In the genomic region with DNA sequence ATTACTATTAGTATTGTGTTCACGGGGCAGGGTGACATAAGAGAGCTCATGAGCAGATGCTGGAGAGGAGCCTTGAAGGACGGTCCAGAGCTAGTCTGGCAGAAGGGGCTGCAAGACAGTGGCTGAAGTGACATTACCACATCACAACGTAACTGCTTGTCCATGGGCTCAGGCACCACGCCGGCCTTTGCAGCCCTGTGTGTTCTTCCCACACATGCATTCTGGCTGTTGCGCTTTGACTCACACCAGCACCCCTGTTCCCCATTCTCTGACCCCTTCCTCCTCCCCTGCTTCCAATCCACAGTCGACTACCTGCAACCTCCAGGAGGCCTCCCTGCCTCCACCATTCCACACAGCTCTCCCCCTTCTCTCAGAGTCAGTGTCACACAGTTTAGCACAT, we compare ENCODE assay signal across 19 cellular contexts.
"Had no signal": no experiment of that assay in that cellular context is flagged by ENCODE, and none has a peak within 500 bp of the region (broad histone marks: within the 10 kb centered on the region; RNA-seq: fewer than 3 reads in every experiment).

No MANE protein-coding gene starts in this region.

- ATAC-seq: mucosa of descending colon; naive thymus-derived CD8-positive, alpha-beta T cell had no signal

- H3K4me3 Mint-ChIP-seq: endodermal cell; naive thymus-derived CD8-positive, alpha-beta T cell; neural crest cell had no signal

- DNase-seq: effector CD4-positive, alpha-beta T cell; endodermal cell; erythroblast; foreskin melanocyte; head of caudate nucleus; hippocampal formation; kidney glomerular epithelial cell; mucosa of descending colon; naive thymus-derived CD8-positive, alpha-beta T cell; ovary; small intestine; stimulated activated CD4-positive, alpha-beta T cell treated with anti-CD3 and anti-CD28 coated beads, Interleukin-12 subunit alpha, Interleukin-12 subunit beta, amount 100 ng/mL, for 4 hours; stomach; uterus had no signal

- H3K4me1 ChIP-seq: uterus had no signal

- H3K9me3 ChIP-seq: mucosa of descending colon, ovary, right atrium auricular region, stomach, upper lobe of left lung, uterus had no signal

- H3K9me3 Mint-ChIP-seq: endodermal cell had no signal

- H3K27ac ChIP-seq: coronary artery, ovary, right atrium auricular region, stomach, upper lobe of left lung, uterus had no signal

- H3K4me3 ChIP-seq: coronary artery, mucosa of descending colon, ovary, right atrium auricular region, stomach, upper lobe of left lung, uterus had no signal

- H3K4me1 Mint-ChIP-seq: naive thymus-derived CD8-positive, alpha-beta T cell had no signal

- H3K36me3 Mint-ChIP-seq: naive thymus-derived CD8-positive, alpha-beta T cell had no signal

- H3K27me3 ChIP-seq: ovary, right atrium auricular region, stomach, upper lobe of left lung, uterus had no signal

- FAIRE-seq: endothelial cell of umbilical vein, small intestine had no signal

- H3K36me3 ChIP-seq: ovary, right atrium auricular region, stomach, upper lobe of left lung, uterus had no signal

- H3K27ac Mint-ChIP-seq: endodermal cell; naive thymus-derived CD8-positive, alpha-beta T cell had no signal
